11 cellular contexts compared by ENCODE assay signal in genomic region chr3:171950373-171950772, GRCh38.
A peak's percentile ranks its signal among the peaks of the same experiment; 100 is the strongest.
DNase-seq lines count a peak whose midpoint lies in the region; ATAC-seq, FAIRE-seq and TF ChIP-seq lines count a peak whose summit lies in the region.
"Had no signal": no experiment of that assay in that cellular context is flagged by ENCODE, and none has a peak within 500 bp of the region (broad histone marks: within the 10 kb centered on the region; RNA-seq: fewer than 3 reads in every experiment).

No MANE protein-coding gene starts in this region.

- H3K79me2 ChIP-seq in endothelial cell of umbilical vein (ENCODE audit: control insufficient read depth, insufficient read depth, low read length): no peaks in the 10 kb centered on the region

- peaks cover 18% of the 10 kb centered on the region for H3K9me3 Mint-ChIP-seq in progenitor cell of endocrine pancreas (ENCODE audit: low read depth)

- no peak overlapping the region for H3K27ac ChIP-seq in endothelial cell of umbilical vein (ENCODE audit: insufficient read depth, low read depth, low read length)

- no peaks in the 10 kb centered on the region for H3K27me3 ChIP-seq in endothelial cell of umbilical vein (ENCODE audit: control insufficient read depth in 2 of 2, insufficient read depth in 2 of 2, low read length in 2 of 2)

- peak overlapping the region; percentile 92 for H3K27ac Mint-ChIP-seq in progenitor cell of endocrine pancreas

- no peak overlapping the region for H3K4me3 Mint-ChIP-seq in progenitor cell of endocrine pancreas (ENCODE audit: low read depth)

- CTCF ChIA-PET in endothelial cell of umbilical vein (lab: Charles Lee): interaction anchor here (1.0 kb wide), 1 partner anchor 382 kb away, joined by 3 read pairs; no protein-coding TSS in a partner anchor

- H3K9ac ChIP-seq in endothelial cell of umbilical vein (replicated peaks; ENCODE audit: extremely low read depth, insufficient read depth, low read length): no peak overlapping the region

- no peaks in the 10 kb centered on the region for H3K27me3 Mint-ChIP-seq in progenitor cell of endocrine pancreas

- dilution Hi-C loops in endothelial cell of umbilical vein (cut with MboI; ENCODE audit: extremely low pct_ligation_motif_present, low sequenced_read_pairs): no loop called here

- POLR2A ChIA-PET in endothelial cell of umbilical vein (lab: Charles Lee): no interaction called here

- no peak for TF ChIP-seq POLR2A in endothelial cell of umbilical vein (IDR thresholded peaks at IDR 0.05; ENCODE audit: low read depth, low read length)

- H3K4me2 ChIP-seq in endothelial cell of umbilical vein (ENCODE audit: insufficient read depth, low read length): no peak overlapping the region

- intact Hi-C loops in endothelial cell of umbilical vein (cut with micrococcal nuclease) (loop anchor here (5.0 kb wide), 1 partner anchor 192 kb away; no protein-coding TSS in a partner anchor), head of caudate nucleus (cut with DNase I) (no loop called here)

- no peaks in the 10 kb centered on the region for H3K9me3 ChIP-seq in endothelial cell of umbilical vein (replicated peaks; ENCODE audit: control insufficient read depth, insufficient read depth, low read length)

- H3K4me1 Mint-ChIP-seq in progenitor cell of endocrine pancreas (ENCODE audit: low read depth): peaks cover 55% of the 10 kb centered on the region

- no peaks in the 10 kb centered on the region for H3K9me1 ChIP-seq in endothelial cell of umbilical vein (replicated peaks; ENCODE audit: control insufficient read depth, extremely low read depth, insufficient read depth, low read length)

- ATAC-seq in GM21447 (IDR thresholded peaks at IDR 0.05; ENCODE audit: unreplicated experiment) (no peak), GM19467 (IDR thresholded peaks at IDR 0.05; ENCODE audit: unreplicated experiment) (no peak)
- ATAC-seq: left colon had no signal

- no peaks in the 10 kb centered on the region for H3K36me3 ChIP-seq in endothelial cell of umbilical vein (ENCODE audit: control insufficient read depth in 2 of 2, extremely low read depth in 1 of 2, insufficient read depth in 2 of 2, low read length in 2 of 2)

- H3K36me3 Mint-ChIP-seq in progenitor cell of endocrine pancreas (ENCODE audit: insufficient read depth): peaks cover 16% of the 10 kb centered on the region

- no peaks in the 10 kb centered on the region for H4K20me1 ChIP-seq in endothelial cell of umbilical vein (replicated peaks; ENCODE audit: control insufficient read depth, extremely low read depth, insufficient read depth, low read length)

- peak overlapping the region; percentile 88 for H2AFZ ChIP-seq in endothelial cell of umbilical vein (ENCODE audit: low read depth, low read length)

- FAIRE-seq in endothelial cell of umbilical vein (lab: Jason Lieb, UNC): no peak

- no TSS peak for BruUV-seq in endothelial cell of umbilical vein (replicated peaks; lab: Mats Ljungman, UMichigan)

- no peak overlapping the region for H3K4me3 ChIP-seq in endothelial cell of umbilical vein (replicated peaks in 1 of 3; ENCODE audit: insufficient read depth in 1 of 3, low read depth in 1 of 3, low read length in 3 of 3)

- DNase-seq in SIG-M5 treated with dmso at 0.1 percent for 504 hours (lab: John Stamatoyannopoulos, UW; ENCODE audit: unreplicated experiment) (peak; percentile 33), SIG-M5 (lab: John Stamatoyannopoulos, UW) (no peak), NOMO-1 treated with DMSO at 0.1 percent for 48 hours (lab: John Stamatoyannopoulos, UW; ENCODE audit: unreplicated experiment) (peak; percentile 33), endothelial cell of umbilical vein (ENCODE audit: low read depth, low spot score) (peak; percentile 72), progenitor cell of endocrine pancreas (ENCODE audit: low spot score, unreplicated experiment) (no peak), head of caudate nucleus (no peak)
- DNase-seq: left colon; NCI-H187 treated with DMSO at 0.1 percent for 48 hours; stimulated activated naive CD4-positive, alpha-beta T cell treated with Interleukin-2 at 50 U/mL for 16 hours had no signal

- TF ChIP-seq CTCF in endothelial cell of umbilical vein (IDR thresholded peaks at IDR 0.05; ENCODE audit: extremely low read depth in 1 of 2, insufficient read depth in 1 of 2, low read depth in 1 of 2, low read length in 2 of 2) (no peak), progenitor cell of endocrine pancreas (IDR thresholded peaks at IDR 0.05; ENCODE audit: unreplicated experiment) (no peak)

- peaks cover 18% of the 10 kb centered on the region for H3K4me1 ChIP-seq in endothelial cell of umbilical vein (ENCODE audit: control insufficient read depth, extremely low read depth, insufficient read depth, low read length)

TF ChIP-seq in endothelial cell of umbilical vein, 7 proteins besides CTCF, POLR2A, EP300 and RAD21:
- TF ChIP-seq, protein P1, sequence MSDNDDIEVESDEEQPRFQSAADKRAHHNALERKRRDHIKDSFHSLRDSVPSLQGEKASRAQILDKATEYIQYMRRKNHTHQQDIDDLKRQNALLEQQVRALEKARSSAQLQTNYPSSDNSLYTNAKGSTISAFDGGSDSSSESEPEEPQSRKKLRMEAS (IDR thresholded peaks at IDR 0.05; ENCODE audit: insufficient read depth, insufficient read length): no peak
- TF ChIP-seq MYC (IDR thresholded peaks at IDR 0.05; ENCODE audit: low read depth, low read length) (no peak), GATA2 (IDR thresholded peaks at IDR 0.05; ENCODE audit: insufficient read depth, insufficient read length, low read depth, low read length) (no peak), FOS (IDR thresholded peaks at IDR 0.05; ENCODE audit: borderline replicate concordance, insufficient read depth, low read length) (peak; percentile 59), EZH2 (IDR thresholded peaks at IDR 0.05; ENCODE audit: borderline replicate concordance, low read depth, low read length, severe bottlenecking) (no peak), POLR2AphosphoS5 (IDR thresholded peaks at IDR 0.05; ENCODE audit: insufficient read depth, low read depth, low read length) (no peak), JUN (IDR thresholded peaks at IDR 0.05; ENCODE audit: borderline replicate concordance, insufficient read depth, insufficient read length, low read depth) (no peak)
TF ChIP-seq in endothelial cell of umbilical vein: peak in this region for 1.

Comparison
In these comparisons a context has a peak if more than half of its experiments do, and no peak if none do; other contexts are left out.
1. DNase-seq: peak in SIG-M5 treated with dmso at 0.1 percent for 504 hours (single experiment), NOMO-1 treated with DMSO at 0.1 percent for 48 hours (single experiment) and endothelial cell of umbilical vein (single experiment); none in SIG-M5 (single experiment), progenitor cell of endocrine pancreas (single experiment) and head of caudate nucleus (0 of 42).